ENCODE assay signal across 10 cellular contexts in genomic region chr12:67070604-67071003, GRCh38.
DNase-seq lines count a peak whose midpoint lies in the region; TF ChIP-seq lines count a peak whose summit lies in the region.
"Had no signal": no experiment of that assay in that cellular context is flagged by ENCODE, and none has a peak within 500 bp of the region (broad histone marks: within the 10 kb centered on the region; RNA-seq: fewer than 3 reads in every experiment).

No MANE protein-coding gene starts in this region.

- dilution Hi-C loops in mammary epithelial cell (cut with HindIII; ENCODE audit: low sequenced_read_pairs): no loop called here

- peaks cover 32% of the 10 kb centered on the region for H3K4me1 ChIP-seq in mammary epithelial cell (ENCODE audit: insufficient read depth, low read length)

- H3K27ac ChIP-seq in mammary epithelial cell (ENCODE audit: insufficient read depth, low read depth, low read length): no peak overlapping the region

- H3K4me3 Mint-ChIP-seq in activated CD4-positive, alpha-beta memory T cell treated with anti-CD3 and anti-CD28 coated beads for 36 hours: peak overlapping the region; percentile 72
- no peak overlapping the region for H3K4me3 Mint-ChIP-seq in activated CD4-positive, alpha-beta memory T cell treated with anti-CD3 and anti-CD28 coated beads, Interleukin-2, amount 10 ng/mL, durations not matched to agents 7 days and 5 days
- peak overlapping the region; percentile 90 for H3K4me3 Mint-ChIP-seq in neural crest cell

- H4K20me1 ChIP-seq in mammary epithelial cell (ENCODE audit: insufficient read depth, low read length): no peaks in the 10 kb centered on the region

- peaks cover 20% of the 10 kb centered on the region for H3K4me1 Mint-ChIP-seq in activated CD4-positive, alpha-beta memory T cell treated with anti-CD3 and anti-CD28 coated beads for 36 hours (ENCODE audit: low read depth)
- H3K4me1 Mint-ChIP-seq in activated CD4-positive, alpha-beta memory T cell treated with anti-CD3 and anti-CD28 coated beads, Interleukin-2, amount 10 ng/mL, durations not matched to agents 7 days and 5 days: peaks cover 12% of the 10 kb centered on the region
- peaks cover 31% of the 10 kb centered on the region for H3K4me1 Mint-ChIP-seq in neural crest cell

- intact Hi-C loops in activated CD4-positive, alpha-beta memory T cell treated with anti-CD3 and anti-CD28 coated beads for 36 hours (cut with micrococcal nuclease): no loop called here
- intact Hi-C loops in mammary epithelial cell (cut with micrococcal nuclease): loop anchor here (1.0 kb wide), 1 partner anchor 152 kb away; no protein-coding TSS in a partner anchor

- H3K27me3 Mint-ChIP-seq in activated CD4-positive, alpha-beta memory T cell treated with anti-CD3 and anti-CD28 coated beads for 36 hours: peaks cover 33% of the 10 kb centered on the region
- H3K27me3 Mint-ChIP-seq in activated CD4-positive, alpha-beta memory T cell treated with anti-CD3 and anti-CD28 coated beads, Interleukin-2, amount 10 ng/mL, durations not matched to agents 7 days and 5 days: peaks cover 57% of the 10 kb centered on the region
- peaks cover 19% of the 10 kb centered on the region for H3K27me3 Mint-ChIP-seq in neural crest cell (ENCODE audit: low read depth)

- DNase-seq in activated CD4-positive, alpha-beta memory T cell treated with anti-CD3 and anti-CD28 coated beads for 36 hours: no peak
- no peak for DNase-seq in activated CD4-positive, alpha-beta memory T cell treated with anti-CD3 and anti-CD28 coated beads, Interleukin-2, amount 10 ng/mL, durations not matched to agents 7 days and 5 days
- DNase-seq in D341Med (ENCODE audit: low spot score) (peak; percentile 27), mammary epithelial cell (no peak), neural crest cell (ENCODE audit: low read depth, low spot score) (no peak), GM10248 (ENCODE audit: extremely low spot score) (no peak), amygdala (lab: John Stamatoyannopoulos, UW) (no peak), NCI-H748 treated with DMSO at 0.1 percent for 48 hours (lab: John Stamatoyannopoulos, UW) (no peak)
- DNase-seq: DMS79, thyroid gland had no signal

- 47% methylated on average over 4 of the region's 4 CpGs for WGBS in mammary epithelial cell (ENCODE audit: low coverage, missing lambda C conversion rate)

- H3K9ac ChIP-seq in mammary epithelial cell (ENCODE audit: insufficient read depth, low read length): peak overlapping the region; percentile 81

- H3K9me3 Mint-ChIP-seq in activated CD4-positive, alpha-beta memory T cell treated with anti-CD3 and anti-CD28 coated beads for 36 hours: no peaks in the 10 kb centered on the region
- no peaks in the 10 kb centered on the region for H3K9me3 Mint-ChIP-seq in activated CD4-positive, alpha-beta memory T cell treated with anti-CD3 and anti-CD28 coated beads, Interleukin-2, amount 10 ng/mL, durations not matched to agents 7 days and 5 days
- no peaks in the 10 kb centered on the region for H3K9me3 Mint-ChIP-seq in neural crest cell

- H2AFZ ChIP-seq in mammary epithelial cell (ENCODE audit: low read depth, low read length): peak overlapping the region; percentile 84

- POLR2A ChIA-PET in activated CD4-positive, alpha-beta memory T cell treated with anti-CD3 and anti-CD28 coated beads for 36 hours (lab: Charles Lee): no interaction called here
- POLR2A ChIA-PET in activated CD4-positive, alpha-beta memory T cell treated with anti-CD3 and anti-CD28 coated beads, Interleukin-2, amount 10 ng/mL, durations not matched to agents 7 days and 5 days (lab: Charles Lee): no interaction called here
- POLR2A ChIA-PET in GM10248 (lab: Yijun Ruan, JAX): no interaction called here

- H3K27me3 ChIP-seq in mammary epithelial cell (ENCODE audit: insufficient read depth, low read length): no peaks in the 10 kb centered on the region
- H3K27me3 ChIP-seq: thyroid gland had no signal

- H3K79me2 ChIP-seq in mammary epithelial cell (ENCODE audit: insufficient read depth, low read length): peaks cover 32% of the 10 kb centered on the region

- no peak overlapping the region for H3K27ac Mint-ChIP-seq in activated CD4-positive, alpha-beta memory T cell treated with anti-CD3 and anti-CD28 coated beads for 36 hours
- H3K27ac Mint-ChIP-seq in activated CD4-positive, alpha-beta memory T cell treated with anti-CD3 and anti-CD28 coated beads, Interleukin-2, amount 10 ng/mL, durations not matched to agents 7 days and 5 days: no peak overlapping the region
- H3K27ac Mint-ChIP-seq in neural crest cell (ENCODE audit: unreplicated experiment): no peak overlapping the region

- peak overlapping the region in 1 of 3 experiments; percentile 85 for H3K4me3 ChIP-seq in mammary epithelial cell (replicated peaks in 1 of 3; ENCODE audit: insufficient read depth in 1 of 3, low read depth in 2 of 3, low read length in 3 of 3)
- H3K4me3 ChIP-seq: thyroid gland had no signal

- no TSS peak for BruUV-seq in mammary epithelial cell (replicated peaks; lab: Mats Ljungman, UMichigan)

- H3K36me3 ChIP-seq in mammary epithelial cell (ENCODE audit: insufficient read depth, low read length): no peaks in the 10 kb centered on the region
- H3K36me3 ChIP-seq: thyroid gland had no signal

- no peaks in the 10 kb centered on the region for H3K36me3 Mint-ChIP-seq in activated CD4-positive, alpha-beta memory T cell treated with anti-CD3 and anti-CD28 coated beads for 36 hours
- H3K36me3 Mint-ChIP-seq in activated CD4-positive, alpha-beta memory T cell treated with anti-CD3 and anti-CD28 coated beads, Interleukin-2, amount 10 ng/mL, durations not matched to agents 7 days and 5 days (ENCODE audit: low read depth): no peaks in the 10 kb centered on the region
- H3K36me3 Mint-ChIP-seq in neural crest cell (ENCODE audit: low read depth): no peaks in the 10 kb centered on the region

- in situ Hi-C loops in mammary epithelial cell (cut with MboI; ENCODE audit: low sequenced_read_pairs in 2 of 2): no loop called here

- H3K4me2 ChIP-seq in mammary epithelial cell (ENCODE audit: insufficient read depth, low read depth, low read length): peak overlapping the region; percentile 100

- no peaks in the 10 kb centered on the region for H3K9me3 ChIP-seq in mammary epithelial cell (replicated peaks; ENCODE audit: insufficient read depth, low read length)
- H3K9me3 ChIP-seq: thyroid gland had no signal

- TF ChIP-seq CTCF in mammary epithelial cell (conservative IDR thresholded peaks at IDR 0.05 in 1 of 2, IDR thresholded peaks at IDR 0.05 in 1 of 2; ENCODE audit: extremely low read depth in 1 of 2, insufficient read depth in 1 of 2, low read depth in 1 of 2, low read length in 2 of 2) (no peak), neural crest cell (conservative IDR thresholded peaks at IDR 0.05) (no peak), GM10248 (IDR thresholded peaks at IDR 0.05; ENCODE audit: control extremely low read depth, extremely low read depth, low read depth, missing control alignments) (no peak)

- CTCF ChIA-PET in activated CD4-positive, alpha-beta memory T cell treated with anti-CD3 and anti-CD28 coated beads for 36 hours (lab: Charles Lee): no interaction called here
- CTCF ChIA-PET in activated CD4-positive, alpha-beta memory T cell treated with anti-CD3 and anti-CD28 coated beads, Interleukin-2, amount 10 ng/mL, durations not matched to agents 7 days and 5 days (lab: Charles Lee): no interaction called here
- CTCF ChIA-PET in mammary epithelial cell (lab: Charles Lee; ENCODE audit: low non-redundant PET): no interaction called here
- CTCF ChIA-PET in GM10248 (lab: Yijun Ruan, JAX): no interaction called here
